9 cellular contexts compared by ENCODE assay signal in genomic region chr9:129889936-129890717, GRCh38. TPM values are rescaled to one million over a fixed set of nuclear protein-coding genes. Genes with fewer than 3 reads are reported as not detected.
DNase-seq lines count a peak whose midpoint lies in the region; ATAC-seq and TF ChIP-seq lines count a peak whose summit lies in the region.
"Had no signal": no experiment of that assay in that cellular context is flagged by ENCODE, and none has a peak within 500 bp of the region (broad histone marks: within the 10 kb centered on the region; RNA-seq: fewer than 3 reads in every experiment).

No MANE protein-coding gene starts in this region.

- H3K27ac ChIP-seq in cingulate gyrus (ENCODE audit: low read depth, low read length), result peak overlapping the region; percentile 32

- peak overlapping the region; percentile 100 for H3K27ac Mint-ChIP-seq in T-helper 17 cell

- no peaks in the 10 kb centered on the region for H3K27me3 Mint-ChIP-seq in T-helper 17 cell

- peaks cover 9% of the 10 kb centered on the region for H3K36me3 Mint-ChIP-seq in T-helper 17 cell (ENCODE audit: low read depth)

- CTCF ChIA-PET in GM10248 (lab: Yijun Ruan, JAX), result interaction anchor here (1.4 kb wide), 1 partner anchor 14 kb away, joined by 3 read pairs; no protein-coding TSS in a partner anchor

- H3K9me3 ChIP-seq in T-helper 17 cell (ENCODE audit: control insufficient read depth, low read length, poor library complexity, severe bottlenecking), result no peaks in the 10 kb centered on the region
- H3K9me3 ChIP-seq: pancreas had no signal

- POLR2A ChIA-PET in GM10248 (lab: Yijun Ruan, JAX), result interaction anchor here (0.7 kb wide), 1 partner anchor 12 kb away, joined by 9 read pairs; no protein-coding TSS in a partner anchor

- DNase-seq in GM10248 (ENCODE audit: extremely low spot score), result peak; percentile 45
- peak in 1 of 3 donors; percentile 47 for DNase-seq in T-helper 17 cell
- DNase-seq in stimulated activated CD4-positive, alpha-beta T cell treated with anti-CD3 and anti-CD28 coated beads, Interleukin-12 subunit alpha, Interleukin-12 subunit beta, amount 100 ng/mL, for 48 hours (ENCODE audit: low read depth in 2 of 3, low spot score in 1 of 3), result peak in 2 of 3 donors; percentile 78 to 80
- no peak for DNase-seq in AG20443 (ENCODE audit: low spot score)
- no peak for DNase-seq in RKO (ENCODE audit: low spot score)

- ATAC-seq in T-helper 17 cell (no peak), HG02870 (IDR thresholded peaks at IDR 0.05; ENCODE audit: unreplicated experiment) (no peak), HG02852 (IDR thresholded peaks at IDR 0.05; ENCODE audit: unreplicated experiment) (no peak)
- ATAC-seq: pancreas had no signal

- no peak for TF ChIP-seq CTCF in GM10248 (IDR thresholded peaks at IDR 0.05; ENCODE audit: control extremely low read depth, extremely low read depth, low read depth, missing control alignments)

- peaks cover 79% of the 10 kb centered on the region for H3K4me1 Mint-ChIP-seq in T-helper 17 cell

- peak overlapping the region; percentile 96 for H3K4me3 Mint-ChIP-seq in T-helper 17 cell

RNA-seq across cellular contexts. Expression of gene USP20, which starts 54.9 kb away (rescaled TPM):
- total RNA-seq in T-helper 17 cell, result 10 to 100 TPM; 80.7 to 90.0 TPM

RNA-seq across cellular contexts. Expression of gene C9orf78, which starts 55.1 kb away (rescaled TPM):
- 100 to 1,000 TPM in 1 of 2 donors, 10 to 100 TPM in 1; 96.2 to 111 TPM for total RNA-seq in T-helper 17 cell

Comparison
In these comparisons a context has a peak if more than half of its experiments do, and no peak if none do; other contexts are left out.
1. DNase-seq: peak in GM10248 (single experiment) and stimulated activated CD4-positive, alpha-beta T cell treated with anti-CD3 and anti-CD28 coated beads, Interleukin-12 subunit alpha, Interleukin-12 subunit beta, amount 100 ng/mL, for 48 hours (2 of 3); none in AG20443 (single experiment) and RKO (single experiment).